Comparison of ENCODE assay signal across 18 cellular contexts in the genomic region with DNA sequence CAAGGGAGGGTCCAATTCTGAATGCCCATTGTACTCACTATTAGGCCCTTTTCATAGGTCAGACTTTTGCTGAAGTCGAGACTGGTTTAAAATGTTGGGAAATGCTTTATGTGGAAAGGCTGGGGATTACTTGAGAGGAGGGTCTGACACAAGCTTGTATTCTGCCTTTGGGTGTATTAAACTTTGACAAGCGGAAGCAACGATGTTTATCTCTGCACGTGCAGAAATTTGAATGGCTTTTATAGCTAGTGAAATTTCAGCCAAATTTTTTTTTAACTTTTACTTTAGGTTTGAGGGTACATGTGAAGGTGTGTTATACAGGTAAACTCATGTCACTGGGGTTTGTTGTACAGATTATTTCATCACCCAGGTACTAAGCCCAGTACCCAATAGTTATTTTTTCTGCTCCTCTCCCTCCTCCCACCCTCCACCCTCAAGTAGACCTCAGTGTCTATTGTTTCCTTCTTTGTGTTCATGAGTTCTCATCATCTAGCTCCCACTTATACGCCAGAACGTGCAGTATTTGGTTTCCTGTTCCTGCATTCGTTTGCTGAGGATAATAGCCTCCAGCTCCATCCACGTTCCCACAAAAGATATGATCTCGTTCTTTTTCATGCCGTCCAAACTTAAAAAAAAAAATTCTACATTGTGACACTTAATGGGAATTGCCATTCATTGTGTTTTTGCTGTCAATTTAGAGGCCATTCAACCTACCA.
DNase-seq lines count a peak whose midpoint lies in the region; ATAC-seq and TF ChIP-seq lines count a peak whose summit lies in the region.
"Had no signal": no experiment of that assay in that cellular context is flagged by ENCODE, and none has a peak within 500 bp of the region (broad histone marks: within the 10 kb centered on the region; RNA-seq: fewer than 3 reads in every experiment).

No MANE protein-coding gene starts in this region.

- no peaks in the 10 kb centered on the region for H3K9me3 Mint-ChIP-seq in activated T-cell treated with anti-CD3 and anti-CD28 coated beads, Interleukin-2, amount 50 U/mL, for 72 hours
- no peaks in the 10 kb centered on the region for H3K9me3 Mint-ChIP-seq in activated T-cell treated with anti-CD3 and anti-CD28 coated beads, Interleukin-2, amount 50 U/mL, for 24 hours
- H3K9me3 Mint-ChIP-seq in activated T-helper 17 cell treated with anti-CD3 and anti-CD28 coated beads, Interleukin-2, amount 50 U/mL, for 72 hours: no peaks in the 10 kb centered on the region
- H3K9me3 Mint-ChIP-seq: CD14-positive monocyte had no signal

- H4K20me1 ChIP-seq in hepatocyte (ENCODE audit: insufficient read depth, poor library complexity, severe bottlenecking): no peaks in the 10 kb centered on the region

- H3K27ac Mint-ChIP-seq in activated T-cell treated with anti-CD3 and anti-CD28 coated beads, Interleukin-2, amount 50 U/mL, for 72 hours: peak overlapping the region; percentile 38
- no peak overlapping the region for H3K27ac Mint-ChIP-seq in activated T-cell treated with anti-CD3 and anti-CD28 coated beads, Interleukin-2, amount 50 U/mL, for 24 hours
- H3K27ac Mint-ChIP-seq in activated T-helper 17 cell treated with anti-CD3 and anti-CD28 coated beads, Interleukin-2, amount 50 U/mL, for 72 hours: peak overlapping the region; percentile 43

- no peak overlapping the region for H3K4me2 ChIP-seq in hepatocyte
- H3K4me2 ChIP-seq: A549 had no signal

- H2AFZ ChIP-seq in hepatocyte: no peak overlapping the region

- no peak overlapping the region for H3K4me3 Mint-ChIP-seq in activated T-cell treated with anti-CD3 and anti-CD28 coated beads, Interleukin-2, amount 50 U/mL, for 72 hours
- no peak overlapping the region for H3K4me3 Mint-ChIP-seq in activated T-cell treated with anti-CD3 and anti-CD28 coated beads, Interleukin-2, amount 50 U/mL, for 24 hours
- H3K4me3 Mint-ChIP-seq in activated T-helper 17 cell treated with anti-CD3 and anti-CD28 coated beads, Interleukin-2, amount 50 U/mL, for 72 hours: no peak overlapping the region
- H3K4me3 Mint-ChIP-seq: CD14-positive monocyte had no signal

- in situ Hi-C loops in KBM-7 (cut with MboI; ENCODE audit: low pct_unique_long_range_greater_than_20kb, low sequenced_read_pairs): no loop called here

- H3K9me2 ChIP-seq in hepatocyte (replicated peaks; ENCODE audit: insufficient read depth): no peaks in the 10 kb centered on the region

- no peaks in the 10 kb centered on the region for H3K9me3 ChIP-seq in hepatocyte (ENCODE audit: low read depth)
- H3K9me3 ChIP-seq: A549, HAP-1 had no signal

- ATAC-seq in activated T-cell treated with anti-CD3 and anti-CD28 coated beads, Interleukin-2, amount 50 U/mL, for 72 hours (replicated peaks in 1 of 2): no peak
- ATAC-seq in activated T-helper 17 cell treated with anti-CD3 and anti-CD28 coated beads, Interleukin-2, amount 50 U/mL, for 72 hours (replicated peaks): no peak
- ATAC-seq: A549, PC-3 had no signal

- TF ChIP-seq CTCF in hepatocyte (IDR thresholded peaks at IDR 0.05; ENCODE audit: poor library complexity): no peak

- no peaks in the 10 kb centered on the region for H3K36me3 ChIP-seq in hepatocyte (replicated peaks; ENCODE audit: insufficient read depth, low read depth)
- H3K36me3 ChIP-seq: HAP-1 had no signal

- peaks cover 24% of the 10 kb centered on the region for H3K4me1 ChIP-seq in hepatocyte (ENCODE audit: insufficient read depth)
- H3K4me1 ChIP-seq: HAP-1 had no signal

- 77% methylated on average over 10 of the region's 10 CpGs for WGBS in hepatocyte (ENCODE audit: low lambda C conversion rate, missing lambda C conversion rate)

- peaks cover 5 to 16% of the 10 kb centered on the region in 2 donors for H3K36me3 Mint-ChIP-seq in activated T-cell treated with anti-CD3 and anti-CD28 coated beads, Interleukin-2, amount 50 U/mL, for 72 hours (ENCODE audit: insufficient read depth in 2 of 2)
- peaks cover 79% of the 10 kb centered on the region for H3K36me3 Mint-ChIP-seq in activated T-cell treated with anti-CD3 and anti-CD28 coated beads, Interleukin-2, amount 50 U/mL, for 24 hours (ENCODE audit: low read depth)
- peaks cover 37% of the 10 kb centered on the region for H3K36me3 Mint-ChIP-seq in activated T-helper 17 cell treated with anti-CD3 and anti-CD28 coated beads, Interleukin-2, amount 50 U/mL, for 72 hours (ENCODE audit: low read depth)

- no peaks in the 10 kb centered on the region for H3K27me3 Mint-ChIP-seq in activated T-cell treated with anti-CD3 and anti-CD28 coated beads, Interleukin-2, amount 50 U/mL, for 72 hours (ENCODE audit: low read depth)
- H3K27me3 Mint-ChIP-seq in activated T-cell treated with anti-CD3 and anti-CD28 coated beads, Interleukin-2, amount 50 U/mL, for 24 hours: no peaks in the 10 kb centered on the region
- H3K27me3 Mint-ChIP-seq in activated T-helper 17 cell treated with anti-CD3 and anti-CD28 coated beads, Interleukin-2, amount 50 U/mL, for 72 hours: no peaks in the 10 kb centered on the region

- peaks cover 37% of the 10 kb centered on the region for H3K4me1 Mint-ChIP-seq in activated T-cell treated with anti-CD3 and anti-CD28 coated beads, Interleukin-2, amount 50 U/mL, for 72 hours (ENCODE audit: low read depth)
- peaks cover 31% of the 10 kb centered on the region for H3K4me1 Mint-ChIP-seq in activated T-cell treated with anti-CD3 and anti-CD28 coated beads, Interleukin-2, amount 50 U/mL, for 24 hours (ENCODE audit: low read depth)
- peaks cover 21% of the 10 kb centered on the region for H3K4me1 Mint-ChIP-seq in activated T-helper 17 cell treated with anti-CD3 and anti-CD28 coated beads, Interleukin-2, amount 50 U/mL, for 72 hours

- H3K4me3 ChIP-seq in hepatocyte: no peak overlapping the region
- H3K4me3 ChIP-seq: A549, HAP-1 had no signal

- H3K79me2 ChIP-seq in hepatocyte: no peaks in the 10 kb centered on the region

- no peak for DNase-seq in activated T-cell treated with anti-CD3 and anti-CD28 coated beads, Interleukin-2, amount 50 U/mL, for 72 hours
- DNase-seq in activated T-cell treated with anti-CD3 and anti-CD28 coated beads, Interleukin-2, amount 50 U/mL, for 24 hours: no peak
- peak; percentile 39 for DNase-seq in KBM-7
- no peak for DNase-seq in hepatocyte (ENCODE audit: low spot score)
- no peak for DNase-seq in D341Med (ENCODE audit: low spot score)
- no peak for DNase-seq in AG08395 (ENCODE audit: low spot score)
- DNase-seq in activated T-cell treated with anti-CD3 and anti-CD28 coated beads, Interleukin-2, amount 50 U/mL, for 48 hours: no peak
- DNase-seq: Caco-2, DMS79, NCI-H1048, NCI-H146, NCI-H446, NCI-H748 treated with DMSO at 0.1 percent for 48 hours, PC-3 had no signal

- peak overlapping the region; percentile 69 for H3K27ac ChIP-seq in hepatocyte
- H3K27ac ChIP-seq: A549 had no signal

- H3K27me3 ChIP-seq in hepatocyte: no peaks in the 10 kb centered on the region
